Comparison of ENCODE assay signal across 14 cellular contexts in genomic region chr5:151183451-151184245, GRCh38. TPM values are rescaled to one million over a fixed set of nuclear protein-coding genes. Genes with fewer than 3 reads are reported as not detected.
A peak's percentile ranks its signal among the peaks of the same experiment; 100 is the strongest.
DNase-seq lines count a peak whose midpoint lies in the region; ATAC-seq, FAIRE-seq and TF ChIP-seq lines count a peak whose summit lies in the region.
"Had no signal": no experiment of that assay in that cellular context is flagged by ENCODE, and none has a peak within 500 bp of the region (broad histone marks: within the 10 kb centered on the region; RNA-seq: fewer than 3 reads in every experiment).

No MANE protein-coding gene starts in this region.

- no TSS peak for BruUV-seq in HepG2 (replicated peaks; lab: Mats Ljungman, UMichigan)

- CTCF ChIA-PET in CD8-positive, alpha-beta memory T cell (lab: Charles Lee) = interaction anchor here (0.9 to 2.8 kb wide), 8 partner anchors 18 to 68 kb away, joined by 3 to 12 read pairs (median 4); partner anchors contain the start of gene CCDC69
- CTCF ChIA-PET in naive thymus-derived CD4-positive, alpha-beta T cell (lab: Charles Lee) = interaction anchor here (0.6 to 1.3 kb wide), 6 partner anchors 13 to 140 kb away, joined by 3 to 5 read pairs (median 3); no protein-coding TSS in a partner anchor
- CTCF ChIA-PET in HepG2 (lab: Yijun Ruan, JAX; ENCODE audit: low intra/inter-chr PET ratio, low total read pairs) = no interaction called here

- peaks cover 0 to 16% (median 12%) of the 10 kb centered on the region in 3 donors for H3K4me1 Mint-ChIP-seq in CD8-positive, alpha-beta memory T cell
- peaks cover 12% of the 10 kb centered on the region for H3K4me1 Mint-ChIP-seq in HFFc6 (ENCODE audit: low read depth)
- peaks cover 8 to 22% (median 15%) of the 10 kb centered on the region in 7 donors for H3K4me1 Mint-ChIP-seq in naive thymus-derived CD4-positive, alpha-beta T cell

- peak overlapping the region in 6 of 8 donors; percentile 19 to 72 (median 44) for H3K27ac Mint-ChIP-seq in CD8-positive, alpha-beta memory T cell
- H3K27ac Mint-ChIP-seq in HFFc6 = no peak overlapping the region
- peak overlapping the region in 5 of 9 donors; percentile 6 to 74 (median 36) for H3K27ac Mint-ChIP-seq in naive thymus-derived CD4-positive, alpha-beta T cell

- 98% methylated on average over 4 of the region's 7 CpGs for WGBS in HepG2 (ENCODE audit: low lambda C conversion rate)

- in situ Hi-C loops in HepG2 (cut with HindIII; ENCODE audit: extremely low pct_ligation_motif_present, low pct_unique_long_range_greater_than_20kb) = no loop called here

- no peak for ATAC-seq in naive thymus-derived CD4-positive, alpha-beta T cell
- ATAC-seq in HG02798 (IDR thresholded peaks at IDR 0.05; ENCODE audit: poor library complexity, unreplicated experiment) = no peak
- no peak for ATAC-seq in HepG2
- ATAC-seq: left ventricle myocardium superior had no signal

- peaks cover 54% of the 10 kb centered on the region for H3K36me3 ChIP-seq in CD8-positive, alpha-beta memory T cell (ENCODE audit: insufficient read depth, low read length)
- peaks cover 23 to 90% (median 25%) of the 10 kb centered on the region in 3 experiments for H3K36me3 ChIP-seq in naive thymus-derived CD4-positive, alpha-beta T cell (ENCODE audit: control insufficient read depth in 2 of 3, insufficient read depth in 3 of 3, low read length in 3 of 3)
- H3K36me3 ChIP-seq in tibial artery (peaks cover 17 to 49% (median 34%) of the 10 kb centered on the region in 3 donors), HepG2 (replicated peaks in 1 of 2; ENCODE audit: control insufficient read depth in 1 of 2, insufficient read depth in 2 of 2, low read length in 2 of 2) (peaks cover 0 to 7% of the 10 kb centered on the region in 2 experiments; a peak in 1 of 5 replicates)

- H3K36me3 Mint-ChIP-seq in CD8-positive, alpha-beta memory T cell = peaks cover 20 to 91% (median 28%) of the 10 kb centered on the region in 3 donors
- H3K36me3 Mint-ChIP-seq in HFFc6 (ENCODE audit: low read depth) = no peaks in the 10 kb centered on the region
- peaks cover 10 to 67% (median 34%) of the 10 kb centered on the region in 5 donors for H3K36me3 Mint-ChIP-seq in naive thymus-derived CD4-positive, alpha-beta T cell

- no peak for DNase-seq in CD8-positive, alpha-beta memory T cell
- DNase-seq in HFFc6 (peak; percentile 40), amniotic epithelial cell (ENCODE audit: low read depth) (peak; percentile 86), tibial artery (no peak), HepG2 (ENCODE audit: low spot score) (no peak)
- DNase-seq in naive thymus-derived CD4-positive, alpha-beta T cell = no peak
- DNase-seq: effector CD4-positive, alpha-beta T cell; left ventricle myocardium superior; NCI-H2171; SW 1271 had no signal

- no peak for FAIRE-seq in HepG2 (lab: Jason Lieb, UNC)
- FAIRE-seq: astrocyte had no signal

- H3K4me3 ChIP-seq in CD8-positive, alpha-beta memory T cell (ENCODE audit: low read length) = no peak overlapping the region
- no peak overlapping the region for H3K4me3 ChIP-seq in naive thymus-derived CD4-positive, alpha-beta T cell (ENCODE audit: low read length)
- H3K4me3 ChIP-seq in tibial artery (no peak overlapping the region), HepG2 (replicated peaks in 1 of 3; ENCODE audit: insufficient read depth in 1 of 3, low read depth in 2 of 3, low read length in 3 of 3) (no peak overlapping the region)
- H3K4me3 ChIP-seq: skin epidermis had no signal

- H3K9me3 ChIP-seq in CD8-positive, alpha-beta memory T cell (ENCODE audit: low read length) = no peaks in the 10 kb centered on the region
- H3K9me3 ChIP-seq in naive thymus-derived CD4-positive, alpha-beta T cell (ENCODE audit: control insufficient read depth in 2 of 3, low read length in 3 of 3) = no peaks in the 10 kb centered on the region
- no peaks in the 10 kb centered on the region for H3K9me3 ChIP-seq in tibial artery
- H3K9me3 ChIP-seq in HepG2 (ENCODE audit: low read length) = no peaks in the 10 kb centered on the region

- H3K9me3 Mint-ChIP-seq in CD8-positive, alpha-beta memory T cell = peaks cover 0 to under 1% (median 0%) of the 10 kb centered on the region in 5 donors
- H3K9me3 Mint-ChIP-seq in HFFc6 = no peaks in the 10 kb centered on the region
- peaks cover 0 to 4% (median 0%) of the 10 kb centered on the region in 11 donors for H3K9me3 Mint-ChIP-seq in naive thymus-derived CD4-positive, alpha-beta T cell

- no peaks in the 10 kb centered on the region for H3K79me2 ChIP-seq in HepG2 (ENCODE audit: insufficient read depth, low read length)

- H3K27ac ChIP-seq in CD8-positive, alpha-beta memory T cell (ENCODE audit: low read depth, low read length) = no peak overlapping the region
- no peak overlapping the region for H3K27ac ChIP-seq in naive thymus-derived CD4-positive, alpha-beta T cell (ENCODE audit: low read depth, low read length)
- no peak overlapping the region for H3K27ac ChIP-seq in tibial artery
- no peak overlapping the region for H3K27ac ChIP-seq in HepG2 (ENCODE audit: extremely low read length, insufficient read depth, low read length)
- H3K27ac ChIP-seq: KMS-11, skin epidermis had no signal

- H2AFZ ChIP-seq in HepG2 (ENCODE audit: low read length) = no peak overlapping the region

- no peak overlapping the region for H3K4me3 Mint-ChIP-seq in CD8-positive, alpha-beta memory T cell
- no peak overlapping the region for H3K4me3 Mint-ChIP-seq in HFFc6
- no peak overlapping the region for H3K4me3 Mint-ChIP-seq in naive thymus-derived CD4-positive, alpha-beta T cell

- no peaks in the 10 kb centered on the region for H3K27me3 Mint-ChIP-seq in CD8-positive, alpha-beta memory T cell
- peaks cover 19% of the 10 kb centered on the region for H3K27me3 Mint-ChIP-seq in HFFc6 (ENCODE audit: insufficient read depth)
- no peaks in the 10 kb centered on the region for H3K27me3 Mint-ChIP-seq in naive thymus-derived CD4-positive, alpha-beta T cell

- TF ChIP-seq EP300 in HepG2 (IDR thresholded peaks at IDR 0.05; ENCODE audit: low read depth in 2 of 2, low read length in 2 of 2) (no peak), HepG2 (CRISPR knock-in tag; IDR thresholded peaks at IDR 0.05; ENCODE audit: borderline replicate concordance) (no peak)

- H3K4me1 ChIP-seq in CD8-positive, alpha-beta memory T cell (ENCODE audit: insufficient read depth, low read length) = no peaks in the 10 kb centered on the region
- H3K4me1 ChIP-seq in naive thymus-derived CD4-positive, alpha-beta T cell (ENCODE audit: control insufficient read depth in 2 of 2, insufficient read depth in 2 of 2, low read length in 2 of 2) = no peaks in the 10 kb centered on the region
- H3K4me1 ChIP-seq in tibial artery = no peaks in the 10 kb centered on the region
- H3K4me1 ChIP-seq in HepG2 (ENCODE audit: insufficient read depth, low read length) = no peaks in the 10 kb centered on the region

- H3K9ac ChIP-seq in HepG2 (ENCODE audit: insufficient read depth, low read depth, low read length) = no peak overlapping the region
- H3K9ac ChIP-seq: KMS-11 had no signal

- H3K27me3 ChIP-seq in CD8-positive, alpha-beta memory T cell (ENCODE audit: insufficient read depth, low read length, poor library complexity, severe bottlenecking) = no peaks in the 10 kb centered on the region
- no peaks in the 10 kb centered on the region for H3K27me3 ChIP-seq in naive thymus-derived CD4-positive, alpha-beta T cell (ENCODE audit: control insufficient read depth in 2 of 2, insufficient read depth in 2 of 2, low read length in 2 of 2)
- H3K27me3 ChIP-seq in tibial artery (no peaks in the 10 kb centered on the region), HepG2 (ENCODE audit: control insufficient read depth in 1 of 2, insufficient read depth in 2 of 2, low read length in 2 of 2) (no peaks in the 10 kb centered on the region)

- TF ChIP-seq POLR2A in HepG2 (IDR thresholded peaks at IDR 0.05; ENCODE audit: insufficient read depth in 1 of 2, low read depth in 2 of 2, low read length in 2 of 2) = no peak

- no peak for TF ChIP-seq RAD21 in HepG2 (CRISPR knock-in tag; IDR thresholded peaks at IDR 0.05)

- intact Hi-C loops in naive thymus-derived CD4-positive, alpha-beta T cell (cut with micrococcal nuclease) = no loop called here
- intact Hi-C loops in tibial artery (cut with DNase I; ENCODE audit: low total_unique reads) (no loop called here), HepG2 (cut with micrococcal nuclease; ENCODE audit: unreplicated experiment) (no loop called here)

- TF ChIP-seq CTCF in HFFc6 (IDR thresholded peaks at IDR 0.05) = no peak
- no peak for TF ChIP-seq CTCF in tibial artery (IDR thresholded peaks at IDR 0.05)
- TF ChIP-seq CTCF in HepG2 (CRISPR knock-in tag; IDR thresholded peaks at IDR 0.05) = no peak

- POLR2A ChIA-PET in CD8-positive, alpha-beta memory T cell (lab: Charles Lee) = no interaction called here
- POLR2A ChIA-PET in naive thymus-derived CD4-positive, alpha-beta T cell (lab: Charles Lee) = interaction anchor here (0.6 to 1.2 kb wide), 3 partner anchors 16 to 91 kb away, joined by 4 read pairs; partner anchors contain the start of gene GM2A
- POLR2A ChIA-PET in HepG2 (lab: Yijun Ruan, JAX) = no interaction called here

- no peak overlapping the region for H3K4me2 ChIP-seq in HepG2 (ENCODE audit: low read depth, low read length)
- H3K4me2 ChIP-seq: KMS-11 had no signal

- H4K20me1 ChIP-seq in HepG2 (ENCODE audit: insufficient read depth, low read length) = no peaks in the 10 kb centered on the region; the same call in 1 of the 2 replicates

RNA-seq across cellular contexts. Expression of gene ANXA6, which starts 26.1 kb away (rescaled TPM):
- total RNA-seq in CD8-positive, alpha-beta memory T cell = 100 to 1,000 TPM; 452 to 459 TPM
- 351 TPM for polyA plus RNA-seq in CD8-positive, alpha-beta memory T cell
- 100 to 1,000 TPM; 507 to 578 (median 546) TPM for total RNA-seq in HFFc6 (2021; fragmentation: NEBNext Ultra II Directional; extraction: Animal tissue kit (Norgen Biotek cat#: 25700))
- 100 to 1,000 TPM; 212 to 512 (median 272) TPM for total RNA-seq in naive thymus-derived CD4-positive, alpha-beta T cell
- polyA plus RNA-seq in naive thymus-derived CD4-positive, alpha-beta T cell = 100 to 1,000 TPM; 272 to 295 TPM
- total RNA-seq in HepG2 (2016; rRNA removed; fragmentation: Illumina TruSeq; extraction: Trizol) = 125 and 154 TPM in 2 replicates
- 13.0 and 15.5 TPM in 2 replicates for total RNA-seq in HepG2 (2016; cell fraction: cytosol; rRNA removed; fragmentation: Illumina TruSeq; extraction: Trizol; ENCODE audit: low read depth)
- total RNA-seq in HepG2 (2016; cell fraction: insoluble cytoplasmic fraction; rRNA removed; fragmentation: Illumina TruSeq; extraction: Trizol) = 125 and 156 TPM in 2 replicates
- 28.1 and 29.3 TPM in 2 replicates for total RNA-seq in HepG2 (2016; cell fraction: membrane; rRNA removed; fragmentation: Illumina TruSeq; extraction: Trizol)
- 84.2 and 86.1 TPM in 2 replicates for total RNA-seq in HepG2 (2016; cell fraction: nucleus; rRNA removed; fragmentation: Illumina TruSeq; extraction: Trizol)
- 103 and 120 TPM in 2 replicates for polyA plus RNA-seq in HepG2 (2011; rRNA removed)
- polyA plus RNA-seq in HepG2 (2011; cell fraction: cytosol; rRNA removed) = 124 and 134 TPM in 2 replicates
- 132 and 143 TPM in 2 replicates for polyA plus RNA-seq in HepG2 (2011; cell fraction: nucleus; rRNA removed)
- 69.6 and 82.1 TPM in 2 replicates for polyA plus RNA-seq in HepG2 (2012)
- polyA plus RNA-seq in HepG2 (2016; cell fraction: cytosol; fragmentation: Illumina TruSeq; extraction: Trizol; ENCODE audit: low read depth) = 9.6 and 11.8 TPM in 2 replicates
- polyA plus RNA-seq in HepG2 (2016; cell fraction: insoluble cytoplasmic fraction; fragmentation: Illumina TruSeq; extraction: Trizol; ENCODE audit: low read depth) = 126 and 134 TPM in 2 replicates
- polyA plus RNA-seq in HepG2 (2016; cell fraction: membrane; fragmentation: Illumina TruSeq; extraction: Trizol; ENCODE audit: low read depth) = 18.1 and 19.2 TPM in 2 replicates
- 81.8 and 98.3 TPM in 2 replicates for polyA plus RNA-seq in HepG2 (2016; cell fraction: nucleus; fragmentation: Illumina TruSeq; extraction: Trizol; ENCODE audit: insufficient read depth, low read depth)
- 67.1 and 157 TPM in 2 replicates for polyA minus RNA-seq in HepG2 (2011; rRNA and poly(A)+ RNA removed; ENCODE audit: low replicate concordance)
- polyA minus RNA-seq in HepG2 (2011; cell fraction: cytosol; rRNA and poly(A)+ RNA removed) = 96.9 and 110 TPM in 2 replicates
- 81.6 and 116 TPM in 2 replicates for polyA minus RNA-seq in HepG2 (2011; cell fraction: nucleus; rRNA and poly(A)+ RNA removed)

RNA-seq across cellular contexts. Expression of gene CCDC69, which starts 40.2 kb away (rescaled TPM):
- 10 to 100 TPM; 47.9 to 50.5 TPM for total RNA-seq in CD8-positive, alpha-beta memory T cell
- polyA plus RNA-seq in CD8-positive, alpha-beta memory T cell = 134 TPM
- 1 to 10 TPM in 1 of 6 experiments, under 1 TPM in 5; 0.43 to 1.1 (median 0.71) TPM for total RNA-seq in HFFc6 (2021; fragmentation: NEBNext Ultra II Directional; extraction: Animal tissue kit (Norgen Biotek cat#: 25700))
- 100 to 1,000 TPM in 1 of 5 experiments, 10 to 100 TPM in 4; 63.6 to 104 (median 94.1) TPM for total RNA-seq in naive thymus-derived CD4-positive, alpha-beta T cell
- polyA plus RNA-seq in naive thymus-derived CD4-positive, alpha-beta T cell = 100 to 1,000 TPM in 1 of 2 donors, 10 to 100 TPM in 1; 70.4 to 112 TPM
- total RNA-seq in HepG2 (2016; rRNA removed; fragmentation: Illumina TruSeq; extraction: Trizol) = 45.2 and 46.3 TPM in 2 replicates
- total RNA-seq in HepG2 (2016; cell fraction: cytosol; rRNA removed; fragmentation: Illumina TruSeq; extraction: Trizol; ENCODE audit: low read depth) = 55.5 and 59.1 TPM in 2 replicates
- 40.1 and 44.9 TPM in 2 replicates for total RNA-seq in HepG2 (2016; cell fraction: insoluble cytoplasmic fraction; rRNA removed; fragmentation: Illumina TruSeq; extraction: Trizol)
- 122 and 135 TPM in 2 replicates for total RNA-seq in HepG2 (2016; cell fraction: membrane; rRNA removed; fragmentation: Illumina TruSeq; extraction: Trizol)
- total RNA-seq in HepG2 (2016; cell fraction: nucleus; rRNA removed; fragmentation: Illumina TruSeq; extraction: Trizol) = 20.8 and 25.7 TPM in 2 replicates
- 12.2 and 14.4 TPM in 2 replicates for polyA plus RNA-seq in HepG2 (2011; rRNA removed)
- 10.9 and 17.9 TPM in 2 replicates for polyA plus RNA-seq in HepG2 (2011; cell fraction: cytosol; rRNA removed)
- 5.2 and 8.5 TPM in 2 replicates for polyA plus RNA-seq in HepG2 (2011; cell fraction: nucleus; rRNA removed)
- polyA plus RNA-seq in HepG2 (2012) = 11.3 and 12.9 TPM in 2 replicates
- polyA plus RNA-seq in HepG2 (2016; cell fraction: cytosol; fragmentation: Illumina TruSeq; extraction: Trizol; ENCODE audit: low read depth) = 76.9 and 83.3 TPM in 2 replicates
- polyA plus RNA-seq in HepG2 (2016; cell fraction: insoluble cytoplasmic fraction; fragmentation: Illumina TruSeq; extraction: Trizol; ENCODE audit: low read depth) = 49.2 and 57.5 TPM in 2 replicates
- 129 and 152 TPM in 2 replicates for polyA plus RNA-seq in HepG2 (2016; cell fraction: membrane; fragmentation: Illumina TruSeq; extraction: Trizol; ENCODE audit: low read depth)
- polyA plus RNA-seq in HepG2 (2016; cell fraction: nucleus; fragmentation: Illumina TruSeq; extraction: Trizol; ENCODE audit: insufficient read depth, low read depth) = 30.6 and 33.2 TPM in 2 replicates
- polyA minus RNA-seq in HepG2 (2011; rRNA and poly(A)+ RNA removed; ENCODE audit: low replicate concordance) = 0.35 and 14.2 TPM in 2 replicates
- polyA minus RNA-seq in HepG2 (2011; cell fraction: cytosol; rRNA and poly(A)+ RNA removed) = 5.0 and 5.8 TPM in 2 replicates
- 6.7 and 12.7 TPM in 2 replicates for polyA minus RNA-seq in HepG2 (2011; cell fraction: nucleus; rRNA and poly(A)+ RNA removed)

Comparison
In these comparisons a context has a peak if more than half of its experiments do, and no peak if none do; other contexts are left out.
1. DNase-seq: peak in HFFc6 (single experiment) and amniotic epithelial cell (single experiment); none in CD8-positive, alpha-beta memory T cell (0 of 5), naive thymus-derived CD4-positive, alpha-beta T cell (0 of 9), tibial artery (0 of 2) and HepG2 (single experiment).
2. RNA of gene CCDC69, which starts 40.2 kb away (total RNA-seq): 63.6 to 104 TPM in naive thymus-derived CD4-positive, alpha-beta T cell, 47.9 to 50.5 TPM in CD8-positive, alpha-beta memory T cell and 20.8 to 135 TPM in HepG2; 0.43 to 1.1 TPM in HFFc6; every median in the first group is over 10 times any median in the second.